ENCODE assay signal across 15 cellular contexts in the genomic region with DNA sequence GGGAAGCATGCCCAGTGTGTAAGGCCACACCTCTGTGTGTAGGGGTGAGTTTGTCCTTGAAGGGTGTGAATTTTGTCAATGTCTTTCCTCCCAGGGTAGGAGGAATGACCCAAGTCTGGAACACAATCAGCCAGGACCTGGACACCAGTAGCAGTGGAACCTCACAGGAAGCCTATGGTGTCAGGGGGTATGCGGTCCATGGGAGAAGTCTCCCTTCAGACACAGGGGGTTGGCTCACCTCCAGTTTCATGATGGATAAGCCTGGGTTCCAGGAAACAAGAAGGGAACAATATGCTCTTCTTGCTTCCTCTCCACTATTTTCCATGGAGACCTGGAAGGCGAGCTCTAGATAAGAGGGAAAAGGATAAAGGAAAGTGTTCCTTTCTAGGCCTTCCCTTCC. TPM values are rescaled to one million over a fixed set of nuclear protein-coding genes. Genes with fewer than 3 reads are reported as not detected.
A peak's percentile ranks its signal among the peaks of the same experiment; 100 is the strongest.
DNase-seq lines count a peak whose midpoint lies in the region; ATAC-seq and TF ChIP-seq lines count a peak whose summit lies in the region.
"Had no signal": no experiment of that assay in that cellular context is flagged by ENCODE, and none has a peak within 500 bp of the region (broad histone marks: within the 10 kb centered on the region; RNA-seq: fewer than 3 reads in every experiment).

No MANE protein-coding gene starts in this region.

- H3K27me3 ChIP-seq in heart left ventricle (no peaks in the 10 kb centered on the region), right cardiac atrium (ENCODE audit: control insufficient read depth, insufficient read depth) (no peaks in the 10 kb centered on the region)

- peak overlapping the region in 7 of 12 donors; percentile 9 to 74 (median 44) for H3K27ac ChIP-seq in heart left ventricle
- H3K27ac ChIP-seq in right cardiac atrium (ENCODE audit: low read length): peak overlapping the region; percentile 86
- H3K27ac ChIP-seq: 22Rv1 had no signal

- H3K36me3 Mint-ChIP-seq in activated CD4-positive, alpha-beta T cell treated with anti-CD3 and anti-CD28 coated beads, Interleukin-2, amount 10 ng/mL, durations not matched to agents 24 days and 14 days (ENCODE audit: low read depth): no peaks in the 10 kb centered on the region
- H3K36me3 Mint-ChIP-seq in activated CD8-positive, alpha-beta T cell treated with anti-CD3 and anti-CD28 coated beads, Interleukin-2, amount 10 ng/mL, durations not matched to agents 7 days and 5 days (ENCODE audit: low read depth): no peaks in the 10 kb centered on the region
- H3K36me3 Mint-ChIP-seq in effector memory CD8-positive, alpha-beta T cell (ENCODE audit: insufficient read depth): peaks cover 5% of the 10 kb centered on the region

- H3K9me3 Mint-ChIP-seq in activated CD4-positive, alpha-beta T cell treated with anti-CD3 and anti-CD28 coated beads, Interleukin-2, amount 10 ng/mL, durations not matched to agents 24 days and 14 days: no peaks in the 10 kb centered on the region
- no peaks in the 10 kb centered on the region for H3K9me3 Mint-ChIP-seq in activated CD8-positive, alpha-beta T cell treated with anti-CD3 and anti-CD28 coated beads, Interleukin-2, amount 10 ng/mL, durations not matched to agents 7 days and 5 days (ENCODE audit: insufficient read depth)
- no peaks in the 10 kb centered on the region for H3K9me3 Mint-ChIP-seq in effector memory CD8-positive, alpha-beta T cell
- H3K9me3 Mint-ChIP-seq: CD8-positive, alpha-beta memory T cell; GM23338; IgD-negative memory B cell had no signal

- TF ChIP-seq CTCF in heart left ventricle (IDR thresholded peaks at IDR 0.05): no peak

- H3K4me3 Mint-ChIP-seq in activated CD4-positive, alpha-beta T cell treated with anti-CD3 and anti-CD28 coated beads, Interleukin-2, amount 10 ng/mL, durations not matched to agents 24 days and 14 days: no peak overlapping the region
- no peak overlapping the region for H3K4me3 Mint-ChIP-seq in activated CD8-positive, alpha-beta T cell treated with anti-CD3 and anti-CD28 coated beads, Interleukin-2, amount 10 ng/mL, durations not matched to agents 7 days and 5 days
- H3K4me3 Mint-ChIP-seq in effector memory CD8-positive, alpha-beta T cell: no peak overlapping the region
- H3K4me3 Mint-ChIP-seq: CD8-positive, alpha-beta memory T cell; GM23338 had no signal

- H3K4me1 Mint-ChIP-seq in activated CD4-positive, alpha-beta T cell treated with anti-CD3 and anti-CD28 coated beads, Interleukin-2, amount 10 ng/mL, durations not matched to agents 24 days and 14 days: peaks cover 6% of the 10 kb centered on the region
- H3K4me1 Mint-ChIP-seq in activated CD8-positive, alpha-beta T cell treated with anti-CD3 and anti-CD28 coated beads, Interleukin-2, amount 10 ng/mL, durations not matched to agents 7 days and 5 days (ENCODE audit: low read depth): peaks cover 9% of the 10 kb centered on the region
- H3K4me1 Mint-ChIP-seq in effector memory CD8-positive, alpha-beta T cell (ENCODE audit: low read depth in 2 of 2): peaks cover 0 to 7% of the 10 kb centered on the region in 2 donors

- TF ChIP-seq POLR2A in heart left ventricle (IDR thresholded peaks at IDR 0.05): no peak

- H3K9me3 ChIP-seq in heart left ventricle (no peaks in the 10 kb centered on the region), right cardiac atrium (ENCODE audit: control insufficient read depth, low read length) (no peaks in the 10 kb centered on the region)
- H3K9me3 ChIP-seq: Caco-2 had no signal

- H3K27me3 Mint-ChIP-seq in activated CD4-positive, alpha-beta T cell treated with anti-CD3 and anti-CD28 coated beads, Interleukin-2, amount 10 ng/mL, durations not matched to agents 24 days and 14 days: no peaks in the 10 kb centered on the region
- no peaks in the 10 kb centered on the region for H3K27me3 Mint-ChIP-seq in activated CD8-positive, alpha-beta T cell treated with anti-CD3 and anti-CD28 coated beads, Interleukin-2, amount 10 ng/mL, durations not matched to agents 7 days and 5 days (ENCODE audit: low read depth)
- no peaks in the 10 kb centered on the region for H3K27me3 Mint-ChIP-seq in effector memory CD8-positive, alpha-beta T cell
- H3K27me3 Mint-ChIP-seq: CD8-positive, alpha-beta memory T cell; IgD-negative memory B cell had no signal

- DNase-seq in Right ventricle myocardium inferior (ENCODE audit: missing footprints) (no peak), cardiac septum (ENCODE audit: low spot score) (no peak), heart left ventricle (no peak), right cardiac atrium (peak in 1 of 3 donors; percentile 31)
- DNase-seq in activated CD4-positive, alpha-beta T cell treated with anti-CD3 and anti-CD28 coated beads, Interleukin-2, amount 10 ng/mL, durations not matched to agents 24 days and 14 days: no peak
- no peak for DNase-seq in activated CD8-positive, alpha-beta T cell treated with anti-CD3 and anti-CD28 coated beads, Interleukin-2, amount 10 ng/mL, durations not matched to agents 7 days and 5 days
- DNase-seq in effector memory CD8-positive, alpha-beta T cell: no peak
- DNase-seq: Caco-2; CD8-positive, alpha-beta memory T cell; DMS53; GF-D8; H7 had no signal

- POLR2A ChIA-PET in activated CD8-positive, alpha-beta T cell treated with anti-CD3 and anti-CD28 coated beads, Interleukin-2, amount 10 ng/mL, durations not matched to agents 7 days and 5 days (lab: Charles Lee): no interaction called here

- H3K4me3 ChIP-seq in heart left ventricle (no peak overlapping the region), right cardiac atrium (ENCODE audit: low read length) (no peak overlapping the region)
- H3K4me3 ChIP-seq: GM23338 had no signal

- CTCF ChIA-PET in activated CD8-positive, alpha-beta T cell treated with anti-CD3 and anti-CD28 coated beads, Interleukin-2, amount 10 ng/mL, durations not matched to agents 7 days and 5 days (lab: Charles Lee): no interaction called here

- H3K27ac Mint-ChIP-seq in activated CD4-positive, alpha-beta T cell treated with anti-CD3 and anti-CD28 coated beads, Interleukin-2, amount 10 ng/mL, durations not matched to agents 24 days and 14 days: no peak overlapping the region
- H3K27ac Mint-ChIP-seq in activated CD8-positive, alpha-beta T cell treated with anti-CD3 and anti-CD28 coated beads, Interleukin-2, amount 10 ng/mL, durations not matched to agents 7 days and 5 days: no peak overlapping the region
- no peak overlapping the region for H3K27ac Mint-ChIP-seq in effector memory CD8-positive, alpha-beta T cell
- H3K27ac Mint-ChIP-seq: GM23338, IgD-negative memory B cell had no signal

- ATAC-seq in Right ventricle myocardium inferior (peak; percentile 19), heart left ventricle (peak in 3 of 4 donors; percentile 16 to 27 (median 23)), right cardiac atrium (peak; percentile 63 to 89)
- ATAC-seq in activated CD8-positive, alpha-beta T cell treated with anti-CD3 and anti-CD28 coated beads, Interleukin-2, amount 10 ng/mL, durations not matched to agents 7 days and 5 days: no peak
- ATAC-seq in effector memory CD8-positive, alpha-beta T cell (replicated peaks): no peak
- ATAC-seq: GM23338 had no signal

- intact Hi-C loops in Right ventricle myocardium inferior (cut with DNase I): no loop called here
- intact Hi-C loops in cardiac septum (cut with DNase I): loop anchor here (2.0 kb wide), 1 partner anchor 19 kb away; no protein-coding TSS in a partner anchor
- intact Hi-C loops in heart left ventricle (cut with DNase I): no loop called here
- intact Hi-C loops in right cardiac atrium (cut with DNase I): no loop called here
- intact Hi-C loops in activated CD4-positive, alpha-beta T cell treated with anti-CD3 and anti-CD28 coated beads, Interleukin-2, amount 10 ng/mL, durations not matched to agents 24 days and 14 days (cut with micrococcal nuclease): no loop called here

- H3K4me1 ChIP-seq in heart left ventricle (peaks cover 0 to 61% (median 12%) of the 10 kb centered on the region in 12 donors), right cardiac atrium (ENCODE audit: control insufficient read depth, insufficient read depth, low read length) (peaks cover 15% of the 10 kb centered on the region)
- H3K4me1 ChIP-seq: Caco-2 had no signal

- 63 to 84% (median 66%) methylated on average over 2 of the region's 2 CpGs for WGBS in heart left ventricle, 4 donors
- 59% methylated on average over 2 of the region's 2 CpGs for WGBS in right cardiac atrium

- H3K36me3 ChIP-seq in heart left ventricle: no peaks in the 10 kb centered on the region

RNA-seq across cellular contexts. Expression of a gene that starts 23.9 kb away (rescaled TPM):
- total RNA-seq in Right ventricle myocardium inferior: 15.4 TPM
- total RNA-seq in cardiac septum: 17.5 TPM
- 10 to 100 TPM in 8 of 9 donors, 1 to 10 TPM in 1; 9.5 to 27.2 (median 20.9) TPM for total RNA-seq in heart left ventricle
- polyA plus RNA-seq in heart left ventricle: 1 to 10 TPM; 5.5 to 5.7 TPM
- 10 to 100 TPM; 24.5 to 45.1 (median 27.5) TPM for total RNA-seq in right cardiac atrium
- 19.8 TPM for polyA plus RNA-seq in right cardiac atrium
- 4.0 and 4.4 TPM in 2 replicates for total RNA-seq in activated CD4-positive, alpha-beta T cell treated with anti-CD3 and anti-CD28 coated beads, Interleukin-2, amount 10 ng/mL, durations not matched to agents 24 days and 14 days
- 1 to 10 TPM; 5.0 to 5.5 TPM for total RNA-seq in activated CD8-positive, alpha-beta T cell treated with anti-CD3 and anti-CD28 coated beads, Interleukin-2, amount 10 ng/mL, durations not matched to agents 7 days and 5 days

Comparison
In these comparisons a context has a peak if more than half of its experiments do, and no peak if none do; other contexts are left out.
1. ATAC-seq: peak in Right ventricle myocardium inferior (single experiment), heart left ventricle (3 of 4) and right cardiac atrium (2 of 2); none in activated CD8-positive, alpha-beta T cell treated with anti-CD3 and anti-CD28 coated beads, Interleukin-2, amount 10 ng/mL, durations not matched to agents 7 days and 5 days (single experiment) and effector memory CD8-positive, alpha-beta T cell (single experiment).